ENCODE assay signal across 8 cellular contexts in genomic region chr16:67936876-67937605, GRCh38. TPM values are rescaled to one million over a fixed set of nuclear protein-coding genes. Genes with fewer than 3 reads are reported as not detected.
DNase-seq lines count a peak whose midpoint lies in the region; ATAC-seq, FAIRE-seq and TF ChIP-seq lines count a peak whose summit lies in the region.

No MANE protein-coding gene starts in this region.

- H3K9ac ChIP-seq in HepG2 (ENCODE audit: insufficient read depth, low read depth, low read length), result peak overlapping the region; percentile 92

- no peaks in the 10 kb centered on the region; a peak in 1 of 5 replicates for H3K27me3 ChIP-seq in HepG2 (ENCODE audit: control insufficient read depth in 1 of 2, insufficient read depth in 2 of 2, low read length in 2 of 2)

- H3K36me3 ChIP-seq in HepG2 (replicated peaks in 1 of 2; ENCODE audit: control insufficient read depth in 1 of 2, insufficient read depth in 2 of 2, low read length in 2 of 2), result peaks cover 6 to 11% of the 10 kb centered on the region in 2 experiments; a peak in 4 of 5 replicates

- no peak for TF ChIP-seq POLR2A in HepG2 (IDR thresholded peaks at IDR 0.05; ENCODE audit: insufficient read depth in 1 of 2, low read depth in 2 of 2, low read length in 2 of 2)

- BruUV-seq in HepG2 (replicated peaks; lab: Mats Ljungman, UMichigan), result no TSS peak

- peaks cover 41% of the 10 kb centered on the region for H3K4me1 ChIP-seq in HepG2 (ENCODE audit: insufficient read depth, low read length)

- TF ChIP-seq RAD21 in HepG2 (CRISPR knock-in tag; IDR thresholded peaks at IDR 0.05), result peak; percentile 8; the same call in 1 of the 2 replicates

- H3K4me2 ChIP-seq in HepG2 (ENCODE audit: low read depth, low read length), result peak overlapping the region; percentile 99

- no peak for FAIRE-seq in HepG2 (lab: Jason Lieb, UNC)

- H3K27ac ChIP-seq in HepG2 (ENCODE audit: extremely low read length, insufficient read depth, low read length), result peak overlapping the region; percentile 70

- peaks cover 11% of the 10 kb centered on the region; the same call in 1 of the 2 replicates for H4K20me1 ChIP-seq in HepG2 (ENCODE audit: insufficient read depth, low read length)

- H2AFZ ChIP-seq in HepG2 (ENCODE audit: low read length), result no peak overlapping the region

- CTCF ChIA-PET in HepG2 (lab: Yijun Ruan, JAX; ENCODE audit: low intra/inter-chr PET ratio, low total read pairs), result no interaction called here

- no peak for TF ChIP-seq EP300 in HepG2 (IDR thresholded peaks at IDR 0.05; ENCODE audit: low read depth in 2 of 2, low read length in 2 of 2)
- TF ChIP-seq EP300 in HepG2 (CRISPR knock-in tag; IDR thresholded peaks at IDR 0.05; ENCODE audit: borderline replicate concordance), result no peak

- H3K9me3 ChIP-seq in HepG2 (ENCODE audit: low read length), result no peaks in the 10 kb centered on the region

- H3K79me2 ChIP-seq in HepG2 (ENCODE audit: insufficient read depth, low read length), result peaks cover 24% of the 10 kb centered on the region

- in situ Hi-C loops in HepG2 (cut with HindIII; ENCODE audit: extremely low pct_ligation_motif_present, low pct_unique_long_range_greater_than_20kb), result loop anchor here (10.0 kb wide), 1 partner anchor 272 kb away; the partner anchor contains the start of genes ACD, C16orf86, ENKD1 and PARD6A

- peak overlapping the region; percentile 86 to 97 (median 97) for H3K4me3 ChIP-seq in HepG2 (replicated peaks in 1 of 3; ENCODE audit: insufficient read depth in 1 of 3, low read depth in 2 of 3, low read length in 3 of 3)

- POLR2A ChIA-PET in HepG2 (lab: Yijun Ruan, JAX), result interaction anchor here (0.8 to 4.6 kb wide), 9 partner anchors 8 to 100 kb away, joined by 3 to 36 read pairs (median 9); partner anchors contain the start of genes DDX28, DPEP2, DUS2 and SLC12A4

- DNase-seq in NCI-H510A treated with DMSO at 0.1 percent for 48 hours (lab: John Stamatoyannopoulos, UW), result peak; percentile 17
- no peak for DNase-seq in NCI-H510A (lab: John Stamatoyannopoulos, UW)
- DNase-seq in RPMI7951 (ENCODE audit: low read depth), result peak; percentile 81
- DNase-seq in astrocyte of the hippocampus (ENCODE audit: low read depth, low spot score), result peak; percentile 76
- no peak for DNase-seq in HepG2 (ENCODE audit: low spot score)
- DNase-seq in stimulated activated CD8-positive, alpha-beta memory T cell treated with anti-CD3 and anti-CD28 coated beads, Interleukin-15, amount 100 ng/mL, for 24 hours (ENCODE audit: low read depth), result peak; percentile 37
- DNase-seq in NCI-H2227 (lab: John Stamatoyannopoulos, UW; ENCODE audit: unreplicated experiment), result no peak

- no peak for TF ChIP-seq CTCF in HepG2 (CRISPR knock-in tag; IDR thresholded peaks at IDR 0.05)

- intact Hi-C loops in HepG2 (cut with micrococcal nuclease; ENCODE audit: unreplicated experiment), result no loop called here

- ATAC-seq in HG02642 (IDR thresholded peaks at IDR 0.05; ENCODE audit: poor library complexity, unreplicated experiment) (peak; percentile 44), HepG2 (peak; percentile 0)

- 48% methylated on average over 6 of the region's 6 CpGs for WGBS in HepG2 (ENCODE audit: low lambda C conversion rate)

RNA-seq across cellular contexts. Expression of gene PSMB10, which starts 0.4 kb away (rescaled TPM):
- 75.7 and 107 TPM in 2 replicates for total RNA-seq in RPMI7951 (2014; rRNA removed; shearing (Covaris generic))
- total RNA-seq in HepG2 (2016; rRNA removed; fragmentation: Illumina TruSeq; extraction: Trizol), result 65.9 and 71.3 TPM in 2 replicates
- total RNA-seq in HepG2 (2016; cell fraction: cytosol; rRNA removed; fragmentation: Illumina TruSeq; extraction: Trizol; ENCODE audit: low read depth), result 135 and 146 TPM in 2 replicates
- 68.9 and 72.1 TPM in 2 replicates for total RNA-seq in HepG2 (2016; cell fraction: insoluble cytoplasmic fraction; rRNA removed; fragmentation: Illumina TruSeq; extraction: Trizol)
- 107 and 122 TPM in 2 replicates for total RNA-seq in HepG2 (2016; cell fraction: membrane; rRNA removed; fragmentation: Illumina TruSeq; extraction: Trizol)
- total RNA-seq in HepG2 (2016; cell fraction: nucleus; rRNA removed; fragmentation: Illumina TruSeq; extraction: Trizol), result 28.4 and 28.5 TPM in 2 replicates
- polyA plus RNA-seq in HepG2 (2011; rRNA removed), result 12.7 and 17.8 TPM in 2 replicates
- polyA plus RNA-seq in HepG2 (2011; cell fraction: cytosol; rRNA removed), result 15.3 and 32.0 TPM in 2 replicates
- polyA plus RNA-seq in HepG2 (2011; cell fraction: nucleus; rRNA removed), result 23.8 and 27.0 TPM in 2 replicates
- 20.6 and 20.8 TPM in 2 replicates for polyA plus RNA-seq in HepG2 (2012)
- polyA plus RNA-seq in HepG2 (2016; cell fraction: cytosol; fragmentation: Illumina TruSeq; extraction: Trizol; ENCODE audit: low read depth), result 128 and 158 TPM in 2 replicates
- polyA plus RNA-seq in HepG2 (2016; cell fraction: insoluble cytoplasmic fraction; fragmentation: Illumina TruSeq; extraction: Trizol; ENCODE audit: low read depth), result 65.0 and 66.8 TPM in 2 replicates
- polyA plus RNA-seq in HepG2 (2016; cell fraction: membrane; fragmentation: Illumina TruSeq; extraction: Trizol; ENCODE audit: low read depth), result 86.7 and 90.6 TPM in 2 replicates
- 32.5 and 33.1 TPM in 2 replicates for polyA plus RNA-seq in HepG2 (2016; cell fraction: nucleus; fragmentation: Illumina TruSeq; extraction: Trizol; ENCODE audit: insufficient read depth, low read depth)
- polyA minus RNA-seq in HepG2 (2011; rRNA and poly(A)+ RNA removed; ENCODE audit: low replicate concordance), result 16.1 and 17.6 TPM in 2 replicates
- 5.4 and 12.7 TPM in 2 replicates for polyA minus RNA-seq in HepG2 (2011; cell fraction: cytosol; rRNA and poly(A)+ RNA removed)
- polyA minus RNA-seq in HepG2 (2011; cell fraction: nucleus; rRNA and poly(A)+ RNA removed), result 7.2 and 9.8 TPM in 2 replicates

RNA-seq across cellular contexts. Expression of gene CTRL, which starts 5.4 kb away (rescaled TPM):
- total RNA-seq in RPMI7951 (2014; rRNA removed; shearing (Covaris generic)), result 0.24 and 0.98 TPM in 2 replicates
- 1.1 and 2.7 TPM in 2 replicates for total RNA-seq in HepG2 (2016; rRNA removed; fragmentation: Illumina TruSeq; extraction: Trizol)
- 1.7 and 2.0 TPM in 2 replicates for total RNA-seq in HepG2 (2016; cell fraction: cytosol; rRNA removed; fragmentation: Illumina TruSeq; extraction: Trizol; ENCODE audit: low read depth)
- total RNA-seq in HepG2 (2016; cell fraction: insoluble cytoplasmic fraction; rRNA removed; fragmentation: Illumina TruSeq; extraction: Trizol), result 1.9 and 2.5 TPM in 2 replicates
- 2.8 and 4.0 TPM in 2 replicates for total RNA-seq in HepG2 (2016; cell fraction: membrane; rRNA removed; fragmentation: Illumina TruSeq; extraction: Trizol)
- total RNA-seq in HepG2 (2016; cell fraction: nucleus; rRNA removed; fragmentation: Illumina TruSeq; extraction: Trizol), result 2.4 and 3.4 TPM in 2 replicates
- 1.7 and 1.9 TPM in 2 replicates for polyA plus RNA-seq in HepG2 (2011; rRNA removed)
- 0.82 and 1.1 TPM in 2 replicates for polyA plus RNA-seq in HepG2 (2011; cell fraction: cytosol; rRNA removed)
- 8.1 and 10.3 TPM in 2 replicates for polyA plus RNA-seq in HepG2 (2011; cell fraction: nucleus; rRNA removed)
- 0.86 and 2.7 TPM in 2 replicates for polyA plus RNA-seq in HepG2 (2012)
- polyA plus RNA-seq in HepG2 (2016; cell fraction: cytosol; fragmentation: Illumina TruSeq; extraction: Trizol; ENCODE audit: low read depth), result 2.1 and 2.2 TPM in 2 replicates
- polyA plus RNA-seq in HepG2 (2016; cell fraction: insoluble cytoplasmic fraction; fragmentation: Illumina TruSeq; extraction: Trizol; ENCODE audit: low read depth), result 0.96 and 3.6 TPM in 2 replicates
- polyA plus RNA-seq in HepG2 (2016; cell fraction: membrane; fragmentation: Illumina TruSeq; extraction: Trizol; ENCODE audit: low read depth), result 1.7 and 2.4 TPM in 2 replicates
- 6.3 and 7.8 TPM in 2 replicates for polyA plus RNA-seq in HepG2 (2016; cell fraction: nucleus; fragmentation: Illumina TruSeq; extraction: Trizol; ENCODE audit: insufficient read depth, low read depth)
- 1.8 and 2.2 TPM in 2 replicates for polyA minus RNA-seq in HepG2 (2011; rRNA and poly(A)+ RNA removed; ENCODE audit: low replicate concordance)
- polyA minus RNA-seq in HepG2 (2011; cell fraction: cytosol; rRNA and poly(A)+ RNA removed), result not detected in 2 replicates
- 0.90 and 2.0 TPM in 2 replicates for polyA minus RNA-seq in HepG2 (2011; cell fraction: nucleus; rRNA and poly(A)+ RNA removed)

RNA-seq across cellular contexts. Expression of gene LCAT, which starts 6.9 kb away (rescaled TPM):
- total RNA-seq in RPMI7951 (2014; rRNA removed; shearing (Covaris generic)), result 3.1 and 6.0 TPM in 2 replicates
- total RNA-seq in HepG2 (2016; rRNA removed; fragmentation: Illumina TruSeq; extraction: Trizol), result 13.2 and 36.1 TPM in 2 replicates
- 21.4 and 35.2 TPM in 2 replicates for total RNA-seq in HepG2 (2016; cell fraction: cytosol; rRNA removed; fragmentation: Illumina TruSeq; extraction: Trizol; ENCODE audit: low read depth)
- 15.3 and 43.4 TPM in 2 replicates for total RNA-seq in HepG2 (2016; cell fraction: insoluble cytoplasmic fraction; rRNA removed; fragmentation: Illumina TruSeq; extraction: Trizol)
- 28.1 and 30.3 TPM in 2 replicates for total RNA-seq in HepG2 (2016; cell fraction: membrane; rRNA removed; fragmentation: Illumina TruSeq; extraction: Trizol)
- total RNA-seq in HepG2 (2016; cell fraction: nucleus; rRNA removed; fragmentation: Illumina TruSeq; extraction: Trizol), result 38.4 and 54.9 TPM in 2 replicates
- polyA plus RNA-seq in HepG2 (2011; rRNA removed), result 38.9 and 46.0 TPM in 2 replicates
- polyA plus RNA-seq in HepG2 (2011; cell fraction: cytosol; rRNA removed), result 19.5 and 23.4 TPM in 2 replicates
- polyA plus RNA-seq in HepG2 (2011; cell fraction: nucleus; rRNA removed), result 217 and 291 TPM in 2 replicates
- polyA plus RNA-seq in HepG2 (2012), result 56.2 and 59.4 TPM in 2 replicates
- 28.0 and 29.1 TPM in 2 replicates for polyA plus RNA-seq in HepG2 (2016; cell fraction: cytosol; fragmentation: Illumina TruSeq; extraction: Trizol; ENCODE audit: low read depth)
- polyA plus RNA-seq in HepG2 (2016; cell fraction: insoluble cytoplasmic fraction; fragmentation: Illumina TruSeq; extraction: Trizol; ENCODE audit: low read depth), result 16.8 and 22.2 TPM in 2 replicates
- polyA plus RNA-seq in HepG2 (2016; cell fraction: membrane; fragmentation: Illumina TruSeq; extraction: Trizol; ENCODE audit: low read depth), result 27.6 and 33.3 TPM in 2 replicates
- 213 and 231 TPM in 2 replicates for polyA plus RNA-seq in HepG2 (2016; cell fraction: nucleus; fragmentation: Illumina TruSeq; extraction: Trizol; ENCODE audit: insufficient read depth, low read depth)
- polyA minus RNA-seq in HepG2 (2011; rRNA and poly(A)+ RNA removed; ENCODE audit: low replicate concordance), result 3.9 and 39.1 TPM in 2 replicates
- polyA minus RNA-seq in HepG2 (2011; cell fraction: cytosol; rRNA and poly(A)+ RNA removed), result 12.8 and 12.9 TPM in 2 replicates
- polyA minus RNA-seq in HepG2 (2011; cell fraction: nucleus; rRNA and poly(A)+ RNA removed), result 24.2 and 31.6 TPM in 2 replicates

RNA-seq across cellular contexts. Expression of gene SLC12A4, which starts 31.4 kb away (rescaled TPM):
- total RNA-seq in RPMI7951 (2014; rRNA removed; shearing (Covaris generic)), result 23.6 and 37.0 TPM in 2 replicates
- 23.1 and 65.1 TPM in 2 replicates for total RNA-seq in HepG2 (2016; rRNA removed; fragmentation: Illumina TruSeq; extraction: Trizol)
- 26.9 and 34.0 TPM in 2 replicates for total RNA-seq in HepG2 (2016; cell fraction: cytosol; rRNA removed; fragmentation: Illumina TruSeq; extraction: Trizol; ENCODE audit: low read depth)
- total RNA-seq in HepG2 (2016; cell fraction: insoluble cytoplasmic fraction; rRNA removed; fragmentation: Illumina TruSeq; extraction: Trizol), result 17.0 and 65.2 TPM in 2 replicates
- 31.5 and 34.1 TPM in 2 replicates for total RNA-seq in HepG2 (2016; cell fraction: membrane; rRNA removed; fragmentation: Illumina TruSeq; extraction: Trizol)
- total RNA-seq in HepG2 (2016; cell fraction: nucleus; rRNA removed; fragmentation: Illumina TruSeq; extraction: Trizol), result 87.0 and 109 TPM in 2 replicates
- 84.3 and 134 TPM in 2 replicates for polyA plus RNA-seq in HepG2 (2011; rRNA removed)
- polyA plus RNA-seq in HepG2 (2011; cell fraction: cytosol; rRNA removed), result 42.1 and 54.3 TPM in 2 replicates
- polyA plus RNA-seq in HepG2 (2011; cell fraction: nucleus; rRNA removed), result 687 and 790 TPM in 2 replicates
- polyA plus RNA-seq in HepG2 (2012), result 66.6 and 79.4 TPM in 2 replicates
- 9.6 and 12.5 TPM in 2 replicates for polyA plus RNA-seq in HepG2 (2016; cell fraction: cytosol; fragmentation: Illumina TruSeq; extraction: Trizol; ENCODE audit: low read depth)
- 12.0 and 18.1 TPM in 2 replicates for polyA plus RNA-seq in HepG2 (2016; cell fraction: insoluble cytoplasmic fraction; fragmentation: Illumina TruSeq; extraction: Trizol; ENCODE audit: low read depth)
- polyA plus RNA-seq in HepG2 (2016; cell fraction: membrane; fragmentation: Illumina TruSeq; extraction: Trizol; ENCODE audit: low read depth), result 17.2 and 19.1 TPM in 2 replicates
- polyA plus RNA-seq in HepG2 (2016; cell fraction: nucleus; fragmentation: Illumina TruSeq; extraction: Trizol; ENCODE audit: insufficient read depth, low read depth), result 253 and 270 TPM in 2 replicates
- 74.6 and 238 TPM in 2 replicates for polyA minus RNA-seq in HepG2 (2011; rRNA and poly(A)+ RNA removed; ENCODE audit: low replicate concordance)
- polyA minus RNA-seq in HepG2 (2011; cell fraction: cytosol; rRNA and poly(A)+ RNA removed), result 48.3 and 54.6 TPM in 2 replicates
- polyA minus RNA-seq in HepG2 (2011; cell fraction: nucleus; rRNA and poly(A)+ RNA removed), result 152 and 193 TPM in 2 replicates

RNA-seq across cellular contexts. Expression of gene DPEP3, which starts 43.3 kb away (rescaled TPM):
- total RNA-seq in RPMI7951 (2014; rRNA removed; shearing (Covaris generic)), result not detected in 2 replicates
- not detected in 2 replicates for total RNA-seq in HepG2 (2016; rRNA removed; fragmentation: Illumina TruSeq; extraction: Trizol)
- not detected in 2 replicates for total RNA-seq in HepG2 (2016; cell fraction: cytosol; rRNA removed; fragmentation: Illumina TruSeq; extraction: Trizol; ENCODE audit: low read depth)
- total RNA-seq in HepG2 (2016; cell fraction: insoluble cytoplasmic fraction; rRNA removed; fragmentation: Illumina TruSeq; extraction: Trizol), result not detected in 2 replicates
- total RNA-seq in HepG2 (2016; cell fraction: membrane; rRNA removed; fragmentation: Illumina TruSeq; extraction: Trizol), result not detected in 2 replicates
- total RNA-seq in HepG2 (2016; cell fraction: nucleus; rRNA removed; fragmentation: Illumina TruSeq; extraction: Trizol), result not detected in 2 replicates
- not detected in 2 replicates for polyA plus RNA-seq in HepG2 (2011; rRNA removed)
- not detected in 2 replicates for polyA plus RNA-seq in HepG2 (2011; cell fraction: cytosol; rRNA removed)
- polyA plus RNA-seq in HepG2 (2011; cell fraction: nucleus; rRNA removed), result not detected in 2 replicates
- polyA plus RNA-seq in HepG2 (2012), result not detected in 2 replicates
- polyA plus RNA-seq in HepG2 (2016; cell fraction: cytosol; fragmentation: Illumina TruSeq; extraction: Trizol; ENCODE audit: low read depth), result not detected in 2 replicates
- polyA plus RNA-seq in HepG2 (2016; cell fraction: insoluble cytoplasmic fraction; fragmentation: Illumina TruSeq; extraction: Trizol; ENCODE audit: low read depth), result not detected in 2 replicates
- polyA plus RNA-seq in HepG2 (2016; cell fraction: membrane; fragmentation: Illumina TruSeq; extraction: Trizol; ENCODE audit: low read depth), result not detected in 2 replicates
- polyA plus RNA-seq in HepG2 (2016; cell fraction: nucleus; fragmentation: Illumina TruSeq; extraction: Trizol; ENCODE audit: insufficient read depth, low read depth), result not detected in 2 replicates
- polyA minus RNA-seq in HepG2 (2011; rRNA and poly(A)+ RNA removed; ENCODE audit: low replicate concordance), result not detected in 2 replicates
- not detected in 2 replicates for polyA minus RNA-seq in HepG2 (2011; cell fraction: cytosol; rRNA and poly(A)+ RNA removed)
- polyA minus RNA-seq in HepG2 (2011; cell fraction: nucleus; rRNA and poly(A)+ RNA removed), result not detected in 2 replicates

Comparison
In these comparisons a context has a peak if more than half of its experiments do, and no peak if none do; other contexts are left out.
1. DNase-seq: peak in NCI-H510A treated with DMSO at 0.1 percent for 48 hours (single experiment), RPMI7951 (single experiment), astrocyte of the hippocampus (single experiment) and stimulated activated CD8-positive, alpha-beta memory T cell treated with anti-CD3 and anti-CD28 coated beads, Interleukin-15, amount 100 ng/mL, for 24 hours (single experiment); none in NCI-H510A (single experiment), HepG2 (single experiment) and NCI-H2227 (single experiment).